28 cellular contexts compared by ENCODE assay signal in genomic region chr5:139856694-139857093, GRCh38.
DNase-seq lines count a peak whose midpoint lies in the region; ATAC-seq lines count a peak whose summit lies in the region.
"Had no signal": no experiment of that assay in that cellular context is flagged by ENCODE, and none has a peak within 500 bp of the region (broad histone marks: within the 10 kb centered on the region; RNA-seq: fewer than 3 reads in every experiment).

No MANE protein-coding gene starts in this region.

- no peak for ATAC-seq in HG03457 (IDR thresholded peaks at IDR 0.05; ENCODE audit: unreplicated experiment)
- ATAC-seq in GM21423 (IDR thresholded peaks at IDR 0.05; ENCODE audit: unreplicated experiment): no peak
- ATAC-seq: activated naive CD8-positive, alpha-beta T cell treated with anti-CD3 and anti-CD28 coated beads, Interleukin-2, amount 50 U/mL, for 24 hours; activated T-cell treated with anti-CD3 and anti-CD28 coated beads, Interleukin-2, amount 50 U/mL, for 72 hours; gastroesophageal sphincter; lower lobe of right lung; naive thymus-derived CD4-positive, alpha-beta T cell had no signal

- peak; percentile 35 to 40 for DNase-seq in NCI-H187 (lab: John Stamatoyannopoulos, UW)
- no peak for DNase-seq in NCI-H187 treated with DMSO at 0.1 percent for 48 hours (lab: John Stamatoyannopoulos, UW)
- peak; percentile 47 for DNase-seq in COR-L47 (lab: John Stamatoyannopoulos, UW)
- DNase-seq in NCI-H2029 (lab: John Stamatoyannopoulos, UW): peak; percentile 62
- DNase-seq in SHP77 treated with DMSO at 0.1 percent for 48 hours (lab: John Stamatoyannopoulos, UW): peak; percentile 31
- DNase-seq in activated CD8-positive, alpha-beta memory T cell treated with anti-CD3 and anti-CD28 coated beads for 24 hours: no peak
- DNase-seq: activated CD4-positive, alpha-beta T cell treated with anti-CD3 and anti-CD28 coated beads, Interleukin-2, amount 50 U/mL, for 48 hours; activated CD4-positive, CD25-positive, alpha-beta regulatory T cell treated with anti-CD3 and anti-CD28 coated beads, Interleukin-2, amount 50 U/mL, for 72 hours; activated naive CD8-positive, alpha-beta T cell treated with anti-CD3 and anti-CD28 coated beads, Interleukin-2, amount 50 U/mL, for 24 hours; activated T-cell treated with anti-CD3 and anti-CD28 coated beads, Interleukin-2, amount 50 U/mL, for 72 hours; CD4-positive, alpha-beta memory T cell; colonic mucosa; effector CD4-positive, alpha-beta T cell; GOT3; KG1; kidney glomerular epithelial cell; lower lobe of right lung; midbrain; naive thymus-derived CD4-positive, alpha-beta T cell; NCI-H1436 treated with DMSO at 0.1 percent for 48 hours; NCI-H2227 treated with DMSO at 0.1 percent for 48 hours; sigmoid colon; stimulated activated CD4-positive, alpha-beta T cell treated with anti-CD3 and anti-CD28 coated beads, Interleukin-15, amount 100 ng/mL, for 24 hours; stimulated activated CD4-positive, alpha-beta T cell treated with anti-CD3 and anti-CD28 coated beads, Interleukin-4, amount 100 ng/mL, for 4 hours; tibial artery had no signal

Comparison
In these comparisons a context has a peak if more than half of its experiments do, and no peak if none do; other contexts are left out.
1. DNase-seq: peak in NCI-H187 (2 of 2), COR-L47 (single experiment), NCI-H2029 (single experiment) and SHP77 treated with DMSO at 0.1 percent for 48 hours (single experiment); none in NCI-H187 treated with DMSO at 0.1 percent for 48 hours (single experiment) and activated CD8-positive, alpha-beta memory T cell treated with anti-CD3 and anti-CD28 coated beads for 24 hours (single experiment).